ENCODE assay signal across 10 cellular contexts in genomic region chr5:55997742-55998351, GRCh38. TPM values are rescaled to one million over a fixed set of nuclear protein-coding genes. Genes with fewer than 3 reads are reported as not detected.
A peak's percentile ranks its signal among the peaks of the same experiment; 100 is the strongest.
DNase-seq lines count a peak whose midpoint lies in the region; TF ChIP-seq lines count a peak whose summit lies in the region.
"Had no signal": no experiment of that assay in that cellular context is flagged by ENCODE, and none has a peak within 500 bp of the region (broad histone marks: within the 10 kb centered on the region; RNA-seq: fewer than 3 reads in every experiment).

No MANE protein-coding gene starts in this region.

- no peak overlapping the region for H3K23ac ChIP-seq in mesenchymal stem cell (ENCODE audit: low read length in 2 of 2)

- no peak overlapping the region for H2BK120ac ChIP-seq in mesenchymal stem cell (ENCODE audit: low read depth, low read length)

- intact Hi-C loops in ascending aorta (cut with DNase I): loop anchor here (10.0 kb wide), 1 partner anchor 177 kb away; no protein-coding TSS in a partner anchor

- H3K14ac ChIP-seq in mesenchymal stem cell (ENCODE audit: low read length in 2 of 2): no peak overlapping the region

- no peaks in the 10 kb centered on the region for H3K36me3 ChIP-seq in adipocyte (ENCODE audit: control insufficient read depth, insufficient read depth, low read length, severe bottlenecking)
- no peaks in the 10 kb centered on the region for H3K36me3 ChIP-seq in mesenchymal stem cell (ENCODE audit: control insufficient read depth in 1 of 2, insufficient read depth in 2 of 2, low read depth in 1 of 2, low read length in 2 of 2)
- no peaks in the 10 kb centered on the region for H3K36me3 ChIP-seq in ascending aorta

- H2BK5ac ChIP-seq in mesenchymal stem cell (ENCODE audit: low read depth, low read length, poor library complexity, severe bottlenecking): no peak overlapping the region

- H2BK12ac ChIP-seq in mesenchymal stem cell (ENCODE audit: low read length in 2 of 2): peak overlapping the region in 1 of 2 experiments; percentile 54

- H3K79me1 ChIP-seq in mesenchymal stem cell (replicated peaks; ENCODE audit: low read length, poor library complexity, severe bottlenecking): no peaks in the 10 kb centered on the region

- in situ Hi-C loops in Caki2 (cut with HindIII; ENCODE audit: low pct_unique_long_range_greater_than_20kb, low sequenced_read_pairs): no loop called here

- H3K27me3 ChIP-seq in adipocyte (replicated peaks; ENCODE audit: control insufficient read depth, insufficient read depth, low read length): no peaks in the 10 kb centered on the region
- H3K27me3 ChIP-seq in mesenchymal stem cell (ENCODE audit: control insufficient read depth in 1 of 2, insufficient read depth in 1 of 2, low read length in 2 of 2): no peaks in the 10 kb centered on the region
- no peaks in the 10 kb centered on the region for H3K27me3 ChIP-seq in ascending aorta

- H2AFZ ChIP-seq in mesenchymal stem cell (ENCODE audit: low read depth, low read length): no peak overlapping the region

- 80% methylated on average over 5 of the region's 5 CpGs for WGBS in mesenchymal stem cell

- no peak overlapping the region for H3K9ac ChIP-seq in adipocyte (ENCODE audit: low read length)
- peak overlapping the region; percentile 28 for H3K9ac ChIP-seq in mesenchymal stem cell (ENCODE audit: low read length)

- TF ChIP-seq CTCF in ascending aorta (IDR thresholded peaks at IDR 0.05): no peak

- H3K4me3 ChIP-seq in adipocyte (ENCODE audit: low read length): no peak overlapping the region
- no peak overlapping the region for H3K4me3 ChIP-seq in mesenchymal stem cell (ENCODE audit: insufficient read depth in 1 of 2, low read depth in 1 of 2, low read length in 2 of 2)
- no peak overlapping the region for H3K4me3 ChIP-seq in ascending aorta

- H3K4ac ChIP-seq in mesenchymal stem cell (ENCODE audit: low read depth in 1 of 2, low read length in 2 of 2): no peak overlapping the region

- DNase-seq in Caki2 (ENCODE audit: low read depth) (peak; percentile 50), HS-5 (ENCODE audit: low read depth) (peak; percentile 96), adipocyte (ENCODE audit: low read depth) (peak; percentile 61), mesenchymal stem cell (peak; percentile 63), NCI-H187 (lab: John Stamatoyannopoulos, UW) (no peak), NCI-H524 (lab: John Stamatoyannopoulos, UW) (no peak), ascending aorta (ENCODE audit: low spot score in 2 of 2) (no peak)
- DNase-seq: Kasumi-1; NCI-H2227 treated with DMSO at 0.1 percent for 48 hours; stimulated activated naive CD4-positive, alpha-beta T cell treated with Interleukin-2 at 50 U/mL for 16 hours had no signal

- no peak overlapping the region for H2BK15ac ChIP-seq in mesenchymal stem cell (ENCODE audit: low read depth, poor library complexity, severe bottlenecking)

- no peaks in the 10 kb centered on the region for H3K9me3 ChIP-seq in adipocyte (ENCODE audit: control insufficient read depth, low read length)
- H3K9me3 ChIP-seq in mesenchymal stem cell (ENCODE audit: control insufficient read depth, low read length): peaks cover 3% of the 10 kb centered on the region
- peaks cover 0 to 7% of the 10 kb centered on the region in 2 donors for H3K9me3 ChIP-seq in ascending aorta

- H2AK5ac ChIP-seq in mesenchymal stem cell (ENCODE audit: low read length, severe bottlenecking): no peak overlapping the region

- H4K91ac ChIP-seq in mesenchymal stem cell (ENCODE audit: low read length): no peak overlapping the region

- no peak overlapping the region for H3K27ac ChIP-seq in mesenchymal stem cell (ENCODE audit: low read length, poor library complexity, severe bottlenecking)
- H3K27ac ChIP-seq in ascending aorta: no peak overlapping the region

- H3K18ac ChIP-seq in mesenchymal stem cell (ENCODE audit: low read depth in 1 of 2, low read length in 2 of 2): no peak overlapping the region

- H4K8ac ChIP-seq in mesenchymal stem cell (ENCODE audit: low read length): no peak overlapping the region

- H3K4me1 ChIP-seq in adipocyte (ENCODE audit: control insufficient read depth, insufficient read depth, low read length): peaks cover 18% of the 10 kb centered on the region
- H3K4me1 ChIP-seq in mesenchymal stem cell (ENCODE audit: control insufficient read depth, insufficient read depth, low read depth, low read length): no peaks in the 10 kb centered on the region
- peaks cover 0 to 6% of the 10 kb centered on the region in 2 donors for H3K4me1 ChIP-seq in ascending aorta

- H3K4me2 ChIP-seq in mesenchymal stem cell (ENCODE audit: low read length, poor library complexity, severe bottlenecking): no peak overlapping the region

RNA-seq across cellular contexts. Expression of gene IL6ST, which starts 3.1 kb away (rescaled TPM):
- total RNA-seq in Caki2 (2014; rRNA removed; shearing (Covaris generic); ENCODE audit: low replicate concordance): 33.3 and 65.9 TPM in 2 replicates
- polyA plus RNA-seq in mesenchymal stem cell (2013, experiment 1 of 2): 1,394 TPM
- polyA plus RNA-seq in mesenchymal stem cell (2013, experiment 2 of 2): 1,387 TPM
- 192 TPM for total RNA-seq in ascending aorta

Comparison
In these comparisons a context has a peak if more than half of its experiments do, and no peak if none do; other contexts are left out.
1. DNase-seq: peak in Caki2 (single experiment), HS-5 (single experiment), adipocyte (single experiment) and mesenchymal stem cell (single experiment); none in NCI-H187 (0 of 2), NCI-H524 (0 of 2) and ascending aorta (0 of 2).